16 cellular contexts compared by ENCODE assay signal in the genomic region with DNA sequence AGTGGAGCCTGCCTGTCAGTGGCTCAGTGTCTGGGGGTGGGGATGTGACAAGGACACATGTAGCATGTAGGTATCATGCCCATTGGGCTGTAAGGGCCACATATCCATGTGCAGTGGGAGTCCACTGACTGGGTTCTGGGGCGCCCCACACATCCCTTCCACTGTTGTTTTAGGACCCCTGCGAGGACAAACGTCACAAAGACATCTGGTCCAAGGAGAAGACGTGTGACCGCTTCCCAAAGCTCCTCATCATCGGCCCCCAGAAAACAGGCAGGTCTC. TPM values are rescaled to one million over a fixed set of nuclear protein-coding genes. Genes with fewer than 3 reads are reported as not detected.
A peak's percentile ranks its signal among the peaks of the same experiment; 100 is the strongest.
DNase-seq lines count a peak whose midpoint lies in the region; ATAC-seq, FAIRE-seq and TF ChIP-seq lines count a peak whose summit lies in the region.
"Had no signal": no experiment of that assay in that cellular context is flagged by ENCODE, and none has a peak within 500 bp of the region (broad histone marks: within the 10 kb centered on the region; RNA-seq: fewer than 3 reads in every experiment).

No MANE protein-coding gene starts in this region.

- TF ChIP-seq POLR2A in breast epithelium (IDR thresholded peaks at IDR 0.05) = no peak

- H3K36me3 ChIP-seq in breast epithelium (peaks cover 5% of the 10 kb centered on the region), left lung (peaks cover 0 to 94% of the 10 kb centered on the region in 2 donors), small intestine (ENCODE audit: control insufficient read depth in 2 of 2, insufficient read depth in 2 of 2, low read length in 2 of 2) (peaks cover 0 to 13% of the 10 kb centered on the region in 2 donors)

- no peaks in the 10 kb centered on the region for H3K27me3 ChIP-seq in breast epithelium
- no peaks in the 10 kb centered on the region for H3K27me3 ChIP-seq in left lung
- H3K27me3 ChIP-seq in small intestine (ENCODE audit: control insufficient read depth in 2 of 2, insufficient read depth in 2 of 2, low read length in 2 of 2) = no peaks in the 10 kb centered on the region

- peaks cover 77 to 95% of the 10 kb centered on the region in 2 donors for H3K36me3 Mint-ChIP-seq in CD14-positive monocyte

- intact Hi-C loops in CD14-positive monocyte (cut with micrococcal nuclease) (loop anchor here in 1 of 2 donors (5.0 kb wide), 1 partner anchor 84 kb away; no protein-coding TSS in a partner anchor), breast epithelium (cut with DNase I; ENCODE audit: low total_unique reads) (no loop called here), left lung (cut with DNase I) (loop anchor here in 1 of 2 donors (5.0 kb wide), 1 partner anchor 84 kb away; no protein-coding TSS in a partner anchor)

- H3K4me1 Mint-ChIP-seq in CD14-positive monocyte = peaks cover 7% of the 10 kb centered on the region
- H3K4me1 Mint-ChIP-seq: activated CD4-positive, alpha-beta memory T cell treated with anti-CD3 and anti-CD28 coated beads, Interleukin-2, amount 10 ng/mL, durations not matched to agents 7 days and 5 days had no signal

- H3K27ac Mint-ChIP-seq in CD14-positive monocyte = peak overlapping the region in 4 of 7 donors; percentile 7 to 78 (median 52)
- H3K27ac Mint-ChIP-seq: activated CD4-positive, alpha-beta memory T cell treated with anti-CD3 and anti-CD28 coated beads, Interleukin-2, amount 10 ng/mL, durations not matched to agents 7 days and 5 days; dendritic cell treated with granulocyte-macrophage colony-stimulating factor and Interleukin-4, amounts not matched to agents 40 ng/mL and 50 ng/mL, for 4 days had no signal

- H3K27me3 Mint-ChIP-seq in CD14-positive monocyte (ENCODE audit: low read depth in 3 of 3) = peaks cover 0 to 1% (median 0%) of the 10 kb centered on the region in 3 donors
- H3K27me3 Mint-ChIP-seq: activated CD4-positive, alpha-beta memory T cell treated with anti-CD3 and anti-CD28 coated beads, Interleukin-2, amount 10 ng/mL, durations not matched to agents 7 days and 5 days; dendritic cell treated with granulocyte-macrophage colony-stimulating factor and Interleukin-4, amounts not matched to agents 40 ng/mL and 50 ng/mL, for 4 days had no signal

- FAIRE-seq in small intestine (lab: Jason Lieb, UNC) = no peak
- FAIRE-seq: TTC549 had no signal

- no peaks in the 10 kb centered on the region for H3K4me1 ChIP-seq in breast epithelium
- peaks cover 4 to 42% of the 10 kb centered on the region in 2 donors for H3K4me1 ChIP-seq in left lung
- peaks cover 3 to 9% of the 10 kb centered on the region in 2 donors for H3K4me1 ChIP-seq in small intestine (ENCODE audit: control insufficient read depth in 2 of 2, insufficient read depth in 1 of 2, low read depth in 1 of 2, low read length in 1 of 2)

- no peak for TF ChIP-seq CTCF in CD14-positive monocyte (IDR thresholded peaks at IDR 0.05)
- no peak for TF ChIP-seq CTCF in breast epithelium (IDR thresholded peaks at IDR 0.05)
- no peak for TF ChIP-seq CTCF in left lung (IDR thresholded peaks at IDR 0.05)

- ATAC-seq in left lung (no peak), HG03521 (IDR thresholded peaks at IDR 0.05; ENCODE audit: unreplicated experiment) (no peak), HG02840 (IDR thresholded peaks at IDR 0.05; ENCODE audit: low FRiP score, unreplicated experiment) (no peak)

- no peaks in the 10 kb centered on the region for H3K9me3 Mint-ChIP-seq in CD14-positive monocyte
- H3K9me3 Mint-ChIP-seq: activated CD4-positive, alpha-beta memory T cell treated with anti-CD3 and anti-CD28 coated beads, Interleukin-2, amount 10 ng/mL, durations not matched to agents 7 days and 5 days; dendritic cell treated with granulocyte-macrophage colony-stimulating factor and Interleukin-4, amounts not matched to agents 40 ng/mL and 50 ng/mL, for 4 days had no signal

- H3K9me3 ChIP-seq in breast epithelium (no peaks in the 10 kb centered on the region), left lung (no peaks in the 10 kb centered on the region), small intestine (ENCODE audit: control insufficient read depth, low read depth) (no peaks in the 10 kb centered on the region)

- H3K4me3 Mint-ChIP-seq in CD14-positive monocyte = no peak overlapping the region
- H3K4me3 Mint-ChIP-seq: activated CD4-positive, alpha-beta memory T cell treated with anti-CD3 and anti-CD28 coated beads, Interleukin-2, amount 10 ng/mL, durations not matched to agents 7 days and 5 days; dendritic cell treated with granulocyte-macrophage colony-stimulating factor and Interleukin-4, amounts not matched to agents 40 ng/mL and 50 ng/mL, for 4 days had no signal

- H3K27ac ChIP-seq in breast epithelium = peak overlapping the region; percentile 82 to 84
- peak overlapping the region; percentile 59 to 65 for H3K27ac ChIP-seq in left lung
- peak overlapping the region; percentile 94 to 95 for H3K27ac ChIP-seq in small intestine (ENCODE audit: low read depth in 1 of 2, low read length in 1 of 2)

- H3K4me3 ChIP-seq in breast epithelium (no peak overlapping the region), left lung (no peak overlapping the region), small intestine (ENCODE audit: low read depth in 1 of 2, low read length in 2 of 2) (no peak overlapping the region)

- WGBS in small intestine, 3 donors = 84 to 94% (median 93%) methylated on average over 6 of the region's 6 CpGs

- DNase-seq in CD14-positive monocyte (ENCODE audit: low spot score) (no peak), breast epithelium (ENCODE audit: low spot score in 2 of 2) (no peak), left lung (no peak), small intestine (no peak), T-helper 1 cell (no peak), Kasumi-1 (lab: John Stamatoyannopoulos, UW) (no peak)
- DNase-seq: activated CD4-positive, alpha-beta memory T cell treated with anti-CD3 and anti-CD28 coated beads, Interleukin-2, amount 10 ng/mL, durations not matched to agents 7 days and 5 days; Calu3; NCI-H2081 treated with DMSO at 0.1 percent for 48 hours; SIG-M5; stimulated activated CD4-positive, alpha-beta T cell treated with anti-CD3 and anti-CD28 coated beads, Interleukin-2, amount 100 ng/mL, for 24 hours; stimulated activated CD8-positive, alpha-beta memory T cell treated with anti-CD3 and anti-CD28 coated beads, Interleukin-4, amount 100 ng/mL, for 48 hours had no signal

RNA-seq across cellular contexts. Expression of a gene that starts 33.4 kb away (rescaled TPM):
- polyA plus RNA-seq in CD14-positive monocyte (1 to 10 TPM; 7.0 to 7.5 TPM), small intestine (10 to 100 TPM in 2 of 3 donors, 1 to 10 TPM in 1; 7.4 to 26.2 (median 15.7) TPM)
- total RNA-seq in breast epithelium (10 to 100 TPM; 46.7 to 92.3 (median 74.1) TPM), left lung (100 to 1,000 TPM in 1 of 2 donors, 10 to 100 TPM in 1; 89.3 to 100 TPM)
